In the genomic region with DNA sequence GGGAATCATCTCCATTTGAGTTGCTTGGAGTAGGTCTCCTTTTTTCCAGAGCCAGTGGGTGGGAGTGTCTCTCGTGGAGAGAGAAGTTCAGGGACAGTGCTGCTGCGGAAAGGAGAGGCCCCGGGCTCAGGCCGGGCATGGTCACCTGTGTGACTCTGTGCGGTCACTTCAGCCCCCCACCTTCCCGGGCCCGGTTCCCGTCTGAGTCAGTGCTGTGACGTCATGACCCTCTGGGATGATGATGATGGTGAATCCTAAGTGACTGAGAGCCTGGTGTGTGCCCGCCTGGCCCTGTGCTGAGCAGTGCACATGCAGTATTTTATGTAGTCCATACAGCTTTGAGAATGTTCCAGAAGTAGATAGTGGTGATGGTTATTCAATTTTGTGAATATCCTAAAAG, we compare ENCODE assay signal across 11 cellular contexts. TPM values are rescaled to one million over a fixed set of nuclear protein-coding genes. Genes with fewer than 3 reads are reported as not detected.
A peak's percentile ranks its signal among the peaks of the same experiment; 100 is the strongest.
DNase-seq lines count a peak whose midpoint lies in the region; ATAC-seq and TF ChIP-seq lines count a peak whose summit lies in the region.
"Had no signal": no experiment of that assay in that cellular context is flagged by ENCODE, and none has a peak within 500 bp of the region (broad histone marks: within the 10 kb centered on the region; RNA-seq: fewer than 3 reads in every experiment).

No MANE protein-coding gene starts in this region.

- H3K4me3 Mint-ChIP-seq in activated CD4-positive, alpha-beta T cell treated with anti-CD3 and anti-CD28 coated beads, Interleukin-2, amount 10 ng/mL, durations not matched to agents 7 days and 5 days = no peak overlapping the region
- H3K4me3 Mint-ChIP-seq: activated T-cell treated with anti-CD3 and anti-CD28 coated beads, Interleukin-2, amount 50 U/mL, for 24 hours had no signal

- H3K27me3 ChIP-seq in adrenal gland (no peaks in the 10 kb centered on the region), left lung (no peaks in the 10 kb centered on the region), testis (no peaks in the 10 kb centered on the region)

- no peak for DNase-seq in activated CD4-positive, alpha-beta T cell treated with anti-CD3 and anti-CD28 coated beads, Interleukin-2, amount 10 ng/mL, durations not matched to agents 7 days and 5 days
- DNase-seq in activated CD4-positive, alpha-beta T cell treated with anti-CD3 and anti-CD28 coated beads for 1 hour = no peak
- DNase-seq in adrenal gland (peak in 3 of 7 donors; percentile 40 to 59 (median 49)), left lung (no peak), testis (no peak), dermis blood vessel endothelial cell (no peak), NCI-H2227 (lab: John Stamatoyannopoulos, UW; ENCODE audit: unreplicated experiment) (no peak)
- DNase-seq in central memory CD4-positive, alpha-beta T cell = no peak
- DNase-seq: activated T-cell treated with anti-CD3 and anti-CD28 coated beads, Interleukin-2, amount 50 U/mL, for 24 hours; PC-3; stimulated activated CD4-positive, alpha-beta T cell treated with anti-CD3 and anti-CD28 coated beads, Interleukin-1b, Interleukin-23, amount 100 ng/mL, for 48 hours had no signal

- 59 to 70% (median 63%) methylated on average over 3 to 10 of the region's 10 CpGs for WGBS in adrenal gland, 4 donors
- 87 to 91% methylated on average over 4 to 8 of the region's 10 CpGs for WGBS in testis, 2 donors

- H3K4me1 Mint-ChIP-seq in activated CD4-positive, alpha-beta T cell treated with anti-CD3 and anti-CD28 coated beads, Interleukin-2, amount 10 ng/mL, durations not matched to agents 7 days and 5 days = peaks cover 82% of the 10 kb centered on the region

- no peak for TF ChIP-seq POLR2A in adrenal gland (IDR thresholded peaks at IDR 0.05)
- no peak for TF ChIP-seq POLR2A in testis (IDR thresholded peaks at IDR 0.05)

- no peak for ATAC-seq in left lung
- ATAC-seq: PC-3 had no signal

- H3K36me3 ChIP-seq in adrenal gland (replicated peaks in 1 of 2) = peaks cover 0 to 26% of the 10 kb centered on the region in 2 donors
- H3K36me3 ChIP-seq in left lung = peaks cover 0 to 25% of the 10 kb centered on the region in 2 donors
- no peaks in the 10 kb centered on the region for H3K36me3 ChIP-seq in testis (ENCODE audit: low read depth, missing control alignments)

- peaks cover 40% of the 10 kb centered on the region for H3K36me3 Mint-ChIP-seq in activated CD4-positive, alpha-beta T cell treated with anti-CD3 and anti-CD28 coated beads, Interleukin-2, amount 10 ng/mL, durations not matched to agents 7 days and 5 days (ENCODE audit: low read depth)

- H3K27ac ChIP-seq in adrenal gland (peak overlapping the region in 3 of 5 donors; percentile 24 to 88 (median 60)), left lung (peak overlapping the region; percentile 91 to 93), testis (peak overlapping the region; percentile 3 to 89)

- CTCF ChIA-PET in activated CD4-positive, alpha-beta T cell treated with anti-CD3 and anti-CD28 coated beads, Interleukin-2, amount 10 ng/mL, durations not matched to agents 7 days and 5 days (lab: Charles Lee) = interaction anchor here (1.1 to 1.9 kb wide), 2 partner anchors 9 to 13 kb away, joined by 4 to 5 read pairs; no protein-coding TSS in a partner anchor

- H3K9me3 Mint-ChIP-seq in activated CD4-positive, alpha-beta T cell treated with anti-CD3 and anti-CD28 coated beads, Interleukin-2, amount 10 ng/mL, durations not matched to agents 7 days and 5 days = no peaks in the 10 kb centered on the region
- H3K9me3 Mint-ChIP-seq: activated T-cell treated with anti-CD3 and anti-CD28 coated beads, Interleukin-2, amount 50 U/mL, for 24 hours had no signal

- no peaks in the 10 kb centered on the region for H3K27me3 Mint-ChIP-seq in activated CD4-positive, alpha-beta T cell treated with anti-CD3 and anti-CD28 coated beads, Interleukin-2, amount 10 ng/mL, durations not matched to agents 7 days and 5 days
- H3K27me3 Mint-ChIP-seq: activated T-cell treated with anti-CD3 and anti-CD28 coated beads, Interleukin-2, amount 50 U/mL, for 24 hours had no signal

- peaks cover 39 to 60% of the 10 kb centered on the region in 2 donors for H3K4me1 ChIP-seq in adrenal gland (replicated peaks in 1 of 2)
- H3K4me1 ChIP-seq in left lung = peaks cover 46 to 73% of the 10 kb centered on the region in 2 donors
- peaks cover 52% of the 10 kb centered on the region for H3K4me1 ChIP-seq in testis

- POLR2A ChIA-PET in activated CD4-positive, alpha-beta T cell treated with anti-CD3 and anti-CD28 coated beads, Interleukin-2, amount 10 ng/mL, durations not matched to agents 7 days and 5 days (lab: Charles Lee) = no interaction called here

- H3K27ac Mint-ChIP-seq in activated CD4-positive, alpha-beta T cell treated with anti-CD3 and anti-CD28 coated beads, Interleukin-2, amount 10 ng/mL, durations not matched to agents 7 days and 5 days = peak overlapping the region; percentile 98

- no peak for TF ChIP-seq CTCF in adrenal gland (IDR thresholded peaks at IDR 0.05)
- no peak for TF ChIP-seq CTCF in left lung (IDR thresholded peaks at IDR 0.05)
- no peak for TF ChIP-seq CTCF in testis (IDR thresholded peaks at IDR 0.05)

- intact Hi-C loops in adrenal gland (cut with DNase I) (no loop called here), left lung (cut with DNase I) (loop anchor here in 1 of 2 donors (10.0 kb wide), 1 partner anchor 58 kb away; the partner anchor contains the start of gene FOXK1), testis (cut with DNase I; ENCODE audit: low total_unique reads) (loop anchor here (10.0 kb wide), 1 partner anchor 58 kb away; the partner anchor contains the start of gene FOXK1)

- H3K4me3 ChIP-seq in adrenal gland (no peak overlapping the region), left lung (no peak overlapping the region), testis (no peak overlapping the region)

- no peaks in the 10 kb centered on the region for H3K9me3 ChIP-seq in adrenal gland (replicated peaks in 1 of 3)
- H3K9me3 ChIP-seq in left lung = no peaks in the 10 kb centered on the region
- no peaks in the 10 kb centered on the region for H3K9me3 ChIP-seq in testis

RNA-seq across cellular contexts. Expression of gene AP5Z1, which starts 32.6 kb away (rescaled TPM):
- 10 to 100 TPM; 61.1 to 71.3 TPM for total RNA-seq in activated CD4-positive, alpha-beta T cell treated with anti-CD3 and anti-CD28 coated beads, Interleukin-2, amount 10 ng/mL, durations not matched to agents 7 days and 5 days
- 10 to 100 TPM; 35.2 to 68.4 (median 49.5) TPM for total RNA-seq in adrenal gland
- polyA plus RNA-seq in adrenal gland = 100 to 1,000 TPM in 2 of 3 donors, 1 to 10 TPM in 1; 8.4 to 188 (median 112) TPM
- total RNA-seq in left lung = 10 to 100 TPM; 37.1 to 49.5 TPM
- total RNA-seq in testis = 10 to 100 TPM; 47.6 to 59.1 TPM
- polyA plus RNA-seq in testis (ENCODE audit: insufficient read depth, low read depth, low replicate concordance) = 30.0 TPM
- total RNA-seq in dermis blood vessel endothelial cell = 28.3 and 32.3 TPM in 2 replicates
